ENCODE assay signal across 30 cellular contexts in the genomic region with DNA sequence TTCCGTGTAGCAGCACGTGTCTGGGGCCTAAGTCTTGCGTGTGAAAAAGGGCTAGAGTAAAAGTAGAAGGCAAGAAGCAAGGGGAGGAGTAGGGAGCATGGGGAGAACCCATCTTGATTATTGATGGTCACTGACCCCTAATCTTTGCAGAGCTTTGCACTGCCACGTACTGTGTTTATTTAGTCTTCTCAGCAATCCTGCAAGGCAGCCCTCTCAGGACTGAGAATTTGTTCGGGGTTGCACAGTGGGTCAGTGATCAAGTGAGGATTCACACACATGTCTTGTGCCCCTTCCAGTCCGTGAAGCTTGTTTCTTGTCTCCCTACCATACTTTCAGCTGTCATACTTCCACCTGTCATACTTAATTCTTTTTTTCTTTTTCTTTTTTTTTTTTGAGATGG. TPM values are rescaled to one million over a fixed set of nuclear protein-coding genes. Genes with fewer than 3 reads are reported as not detected.
"Had no signal": no experiment of that assay in that cellular context is flagged by ENCODE, and none has a peak within 500 bp of the region (broad histone marks: within the 10 kb centered on the region; RNA-seq: fewer than 3 reads in every experiment).

No MANE protein-coding gene starts in this region.

- H3K27me3 ChIP-seq: ascending aorta, brain microvascular endothelial cell, dorsolateral prefrontal cortex, gastrocnemius medialis, uterus had no signal

- H3K27ac Mint-ChIP-seq: activated naive CD8-positive, alpha-beta T cell; activated T-cell treated with anti-CD3 and anti-CD28 coated beads, Interleukin-2, amount 50 U/mL, for 72 hours; nephron; progenitor cell of endocrine pancreas; stimulated activated naive CD8-positive, alpha-beta T cell treated with anti-CD3 and anti-CD28 coated beads, Interleukin-15, amount 100 ng/mL, for 72 hours; type B pancreatic cell had no signal

- H3K27ac ChIP-seq: ascending aorta, brain microvascular endothelial cell, coronary artery, gastrocnemius medialis, left ventricle myocardium inferior, uterus had no signal

- H3K4me3 Mint-ChIP-seq: activated naive CD8-positive, alpha-beta T cell; activated T-cell treated with anti-CD3 and anti-CD28 coated beads, Interleukin-2, amount 50 U/mL, for 72 hours; nephron; stimulated activated naive CD8-positive, alpha-beta T cell treated with anti-CD3 and anti-CD28 coated beads, Interleukin-15, amount 100 ng/mL, for 72 hours; type B pancreatic cell had no signal

- H3K36me3 Mint-ChIP-seq: activated naive CD8-positive, alpha-beta T cell; type B pancreatic cell had no signal

- H3K27me3 Mint-ChIP-seq: activated naive CD8-positive, alpha-beta T cell; progenitor cell of endocrine pancreas; stimulated activated naive CD8-positive, alpha-beta T cell treated with anti-CD3 and anti-CD28 coated beads, Interleukin-15, amount 100 ng/mL, for 72 hours; type B pancreatic cell had no signal

- H3K36me3 ChIP-seq: ascending aorta, brain microvascular endothelial cell, gastrocnemius medialis, uterus had no signal

- H3K4me1 ChIP-seq: ascending aorta, gastrocnemius medialis, uterus had no signal

- H3K9me3 Mint-ChIP-seq: activated T-cell treated with anti-CD3 and anti-CD28 coated beads, Interleukin-2, amount 50 U/mL, for 72 hours; nephron; stimulated activated naive CD8-positive, alpha-beta T cell treated with anti-CD3 and anti-CD28 coated beads, Interleukin-15, amount 100 ng/mL, for 72 hours; type B pancreatic cell had no signal

- DNase-seq: activated CD4-positive, alpha-beta T cell treated with anti-CD3 and anti-CD28 coated beads for 4 hours; activated CD4-positive, alpha-beta T cell treated with anti-CD3 and anti-CD28 coated beads, Interleukin-2, amount 50 U/mL, for 4 hours; activated effector memory CD4-positive, alpha-beta T cell treated with Interleukin-2 at 50 U/mL for 16 hours; activated naive CD4-positive, alpha-beta T cell treated with Interleukin-2 at 50 U/mL for 16 hours; activated T-cell treated with anti-CD3 and anti-CD28 coated beads for 4 hours; activated T-cell treated with anti-CD3 and anti-CD28 coated beads, Interleukin-2, amount 50 U/mL, for 72 hours; brain microvascular endothelial cell; dorsolateral prefrontal cortex; gastrocnemius medialis; glutamatergic neuron; left ventricle myocardium inferior; stimulated activated CD4-positive, alpha-beta T cell treated with anti-CD3 and anti-CD28 coated beads, Interleukin-12 subunit alpha, Interleukin-12 subunit beta, amount 100 ng/mL, for 4 hours; stimulated activated CD4-positive, alpha-beta T cell treated with anti-CD3 and anti-CD28 coated beads, Interleukin-4, amount 100 ng/mL, for 1 hour; stimulated activated naive CD8-positive, alpha-beta T cell treated with anti-CD3 and anti-CD28 coated beads, Interleukin-15, amount 100 ng/mL, for 72 hours; substantia nigra; T-helper 2 cell; uterus had no signal

- H3K9me3 ChIP-seq: ascending aorta, gastrocnemius medialis, left ventricle myocardium inferior, mucosa of descending colon, uterus had no signal

- ATAC-seq: activated T-cell treated with anti-CD3 and anti-CD28 coated beads, Interleukin-2, amount 50 U/mL, for 72 hours; gastrocnemius medialis; mucosa of descending colon; sciatic nerve; stimulated activated naive CD8-positive, alpha-beta T cell treated with anti-CD3 and anti-CD28 coated beads, Interleukin-15, amount 100 ng/mL, for 72 hours had no signal

- H3K4me3 ChIP-seq: ascending aorta, coronary artery, dorsolateral prefrontal cortex, gastrocnemius medialis, left ventricle myocardium inferior, lung, mucosa of descending colon, skin epidermis, uterus had no signal

RNA-seq across cellular contexts. Expression of gene TTLL13, which starts 41.0 kb away (rescaled TPM):
- total RNA-seq: ascending aorta, endothelial cell of umbilical vein, gastrocnemius medialis, mesenteric fat pad, osteocyte had no signal
